In the genomic region with DNA sequence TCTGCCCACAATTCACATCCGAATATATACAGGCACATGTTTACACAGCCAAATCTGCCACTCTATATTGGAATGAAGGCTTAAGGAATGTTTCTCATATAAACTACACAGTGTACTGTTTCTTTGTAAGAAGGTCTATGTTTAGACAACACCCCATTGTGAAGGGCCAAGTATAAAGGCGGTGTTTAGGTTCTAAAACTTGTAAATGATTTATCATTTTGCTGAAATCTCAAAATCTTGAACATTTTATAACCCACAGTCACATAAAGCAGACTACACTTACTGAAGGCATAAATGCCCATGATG, we compare ENCODE assay signal across 8 cellular contexts.
DNase-seq lines count a peak whose midpoint lies in the region; ATAC-seq and TF ChIP-seq lines count a peak whose summit lies in the region.
"Had no signal": no experiment of that assay in that cellular context is flagged by ENCODE, and none has a peak within 500 bp of the region (broad histone marks: within the 10 kb centered on the region; RNA-seq: fewer than 3 reads in every experiment).

No MANE protein-coding gene starts in this region.

- peak overlapping the region; percentile 91 for H3K4me2 ChIP-seq in smooth muscle cell

- no peaks in the 10 kb centered on the region for H3K9me3 Mint-ChIP-seq in activated T-helper 17 cell treated with anti-CD3 and anti-CD28 coated beads, Interleukin-2, amount 50 U/mL, for 72 hours

- TF ChIP-seq CTCF in smooth muscle cell (IDR thresholded peaks at IDR 0.05; ENCODE audit: borderline replicate concordance, insufficient read depth, poor library complexity, severe bottlenecking), result no peak

- peaks cover 9% of the 10 kb centered on the region for H4K20me1 ChIP-seq in smooth muscle cell (ENCODE audit: low read depth)

- H3K4me3 Mint-ChIP-seq in activated T-helper 17 cell treated with anti-CD3 and anti-CD28 coated beads, Interleukin-2, amount 50 U/mL, for 72 hours, result peak overlapping the region; percentile 30

- H3K27me3 ChIP-seq in HUES6 (ENCODE audit: control insufficient read depth, insufficient read depth, low read length) (no peaks in the 10 kb centered on the region), layer of hippocampus (ENCODE audit: control insufficient read depth, insufficient read depth, low read length) (no peaks in the 10 kb centered on the region), smooth muscle cell (ENCODE audit: low read depth) (no peaks in the 10 kb centered on the region)

- peaks cover 74% of the 10 kb centered on the region for H3K4me1 ChIP-seq in HUES6 (ENCODE audit: control insufficient read depth, insufficient read depth, low read length)
- H3K4me1 ChIP-seq in smooth muscle cell (ENCODE audit: low read depth), result peaks cover 70% of the 10 kb centered on the region

- H3K9ac ChIP-seq in HUES6 (ENCODE audit: low read length) (peak overlapping the region; percentile 37), smooth muscle cell (ENCODE audit: low read depth) (no peak overlapping the region)

- H3K4me3 ChIP-seq in HUES6 (ENCODE audit: low read depth, low read length) (no peak overlapping the region; the same call in 1 of the 2 replicates), smooth muscle cell (peak overlapping the region; percentile 53)

- 28% methylated on average over 2 of the region's 2 CpGs for WGBS in smooth muscle cell (ENCODE audit: low lambda C conversion rate)

- H2AFZ ChIP-seq in smooth muscle cell (ENCODE audit: low read depth), result no peak overlapping the region

- H3K9me3 ChIP-seq in HUES6 (ENCODE audit: control insufficient read depth, insufficient read depth, low read depth, low read length), result no peaks in the 10 kb centered on the region
- H3K9me3 ChIP-seq in smooth muscle cell (replicated peaks; ENCODE audit: low read depth), result no peaks in the 10 kb centered on the region

- peaks cover 33% of the 10 kb centered on the region for H3F3A ChIP-seq in smooth muscle cell (ENCODE audit: low read depth)

- no peak for ATAC-seq in activated T-helper 17 cell treated with anti-CD3 and anti-CD28 coated beads, Interleukin-2, amount 50 U/mL, for 72 hours (replicated peaks)
- ATAC-seq in GM19467 (IDR thresholded peaks at IDR 0.05; ENCODE audit: unreplicated experiment), result no peak

- H3K27me3 Mint-ChIP-seq in activated T-helper 17 cell treated with anti-CD3 and anti-CD28 coated beads, Interleukin-2, amount 50 U/mL, for 72 hours, result peaks cover 15% of the 10 kb centered on the region

- DNase-seq in smooth muscle cell (lab: John Stamatoyannopoulos, UW; ENCODE audit: unreplicated experiment) (no peak), LoVo (ENCODE audit: low spot score) (no peak), anterior cingulate cortex (lab: John Stamatoyannopoulos, UW) (no peak)
- DNase-seq: NCI-H2029 treated with DMSO at 0.1 percent for 48 hours had no signal

- peaks cover 15% of the 10 kb centered on the region for H3K79me2 ChIP-seq in smooth muscle cell (ENCODE audit: low read depth)

- H3K27ac ChIP-seq in HUES6 (ENCODE audit: low read depth, low read length) (no peak overlapping the region), layer of hippocampus (ENCODE audit: low read depth, low read length) (peak overlapping the region; percentile 90), smooth muscle cell (ENCODE audit: low read depth) (peak overlapping the region; percentile 75)

- no peak overlapping the region for H3K27ac Mint-ChIP-seq in activated T-helper 17 cell treated with anti-CD3 and anti-CD28 coated beads, Interleukin-2, amount 50 U/mL, for 72 hours

- H3K36me3 Mint-ChIP-seq in activated T-helper 17 cell treated with anti-CD3 and anti-CD28 coated beads, Interleukin-2, amount 50 U/mL, for 72 hours (ENCODE audit: low read depth), result no peaks in the 10 kb centered on the region

- H3K36me3 ChIP-seq in HUES6 (ENCODE audit: control insufficient read depth, insufficient read depth, low read length), result peaks cover 27% of the 10 kb centered on the region
- H3K36me3 ChIP-seq in smooth muscle cell (ENCODE audit: low read depth), result no peaks in the 10 kb centered on the region

- H3K4me1 Mint-ChIP-seq in activated T-helper 17 cell treated with anti-CD3 and anti-CD28 coated beads, Interleukin-2, amount 50 U/mL, for 72 hours, result peaks cover 5% of the 10 kb centered on the region
